ENCODE assay signal across 10 cellular contexts in the genomic region with DNA sequence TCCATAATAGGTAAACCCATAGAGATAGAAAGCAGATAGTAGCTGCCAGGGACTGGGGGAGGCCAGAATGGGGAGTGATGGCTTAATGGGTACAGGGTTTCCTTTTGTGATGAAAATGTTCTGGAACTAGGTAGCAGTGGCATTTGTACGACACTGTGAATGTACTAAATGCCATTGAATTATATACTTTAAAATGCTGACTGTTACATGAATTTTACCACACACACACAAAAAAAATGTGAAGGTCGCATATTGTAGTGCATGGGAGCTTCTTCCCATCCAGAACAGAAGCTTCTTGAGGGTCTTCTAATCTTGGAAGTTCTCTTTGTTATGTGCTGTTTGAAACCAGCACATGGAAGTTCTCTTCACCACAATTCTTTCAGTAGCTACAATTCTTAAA. TPM values are rescaled to one million over a fixed set of nuclear protein-coding genes. Genes with fewer than 3 reads are reported as not detected.
"Had no signal": no experiment of that assay in that cellular context is flagged by ENCODE, and none has a peak within 500 bp of the region (broad histone marks: within the 10 kb centered on the region; RNA-seq: fewer than 3 reads in every experiment).

No MANE protein-coding gene starts in this region.

- H3K36me3 ChIP-seq: HAP-1 had no signal

- H3K27ac ChIP-seq: GM23248, KMS-11 had no signal

- H3K9me3 ChIP-seq: HAP-1 had no signal

- H3K9ac ChIP-seq: GM23248, KMS-11 had no signal

- ATAC-seq: HCT116 had no signal

- DNase-seq: GM23248, GOT3, H7, HFFc6, KBM-7 had no signal

- H3K4me2 ChIP-seq: KMS-11 had no signal

- H2AFZ ChIP-seq: GM23248 had no signal

- H3K4me3 ChIP-seq: GM23248, HAP-1 had no signal

RNA-seq across cellular contexts. Expression of gene HEMGN, which starts 25.3 kb away (rescaled TPM):
- total RNA-seq: GM23248, H4, H7, HFFc6, HT-29 had no signal
- polyA plus RNA-seq: GM23248 had no signal
